Comparison of ENCODE assay signal across 18 cellular contexts in the genomic region with DNA sequence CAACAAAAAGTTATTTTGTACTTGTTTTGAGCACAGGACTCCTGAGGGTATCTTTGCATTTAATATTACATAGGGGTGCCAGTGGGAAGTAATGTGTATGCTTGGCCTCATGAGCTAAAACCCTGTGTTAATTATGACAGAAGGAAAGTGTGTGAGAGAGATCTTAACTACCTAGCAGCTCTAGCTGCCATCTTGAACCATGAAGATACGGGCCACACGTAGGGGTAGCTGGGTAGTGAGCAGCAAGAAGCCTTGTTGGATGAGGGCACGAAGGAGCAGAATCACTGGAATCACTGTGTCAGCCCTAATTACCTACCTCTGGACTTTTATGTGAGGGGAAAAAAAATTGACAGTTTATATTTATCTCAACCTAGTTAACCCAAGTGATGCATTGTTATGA. TPM values are rescaled to one million over a fixed set of nuclear protein-coding genes. Genes with fewer than 3 reads are reported as not detected.
DNase-seq lines count a peak whose midpoint lies in the region; ATAC-seq and TF ChIP-seq lines count a peak whose summit lies in the region.
"Had no signal": no experiment of that assay in that cellular context is flagged by ENCODE, and none has a peak within 500 bp of the region (broad histone marks: within the 10 kb centered on the region; RNA-seq: fewer than 3 reads in every experiment).

No MANE protein-coding gene starts in this region.

- peak overlapping the region; percentile 79 for H3K27ac Mint-ChIP-seq in activated T-helper 17 cell treated with anti-CD3 and anti-CD28 coated beads, Interleukin-2, amount 50 U/mL, for 72 hours
- H3K27ac Mint-ChIP-seq in immature natural killer cell: peak overlapping the region in 4 of 6 donors; percentile 9 to 60 (median 47)
- H3K27ac Mint-ChIP-seq in stimulated activated memory B cell treated with anti-CD40 and anti-IgM and Interleukin-4, amounts not matched to agents 10 μg/mL and 1 μg/mL and 100 μg/mL, for 72 hours: no peak overlapping the region

- peaks cover 8% of the 10 kb centered on the region for H3K9me3 Mint-ChIP-seq in activated T-helper 17 cell treated with anti-CD3 and anti-CD28 coated beads, Interleukin-2, amount 50 U/mL, for 72 hours
- H3K9me3 Mint-ChIP-seq in immature natural killer cell: peaks cover 8 to 44% (median 23%) of the 10 kb centered on the region in 6 donors
- peaks cover 9% of the 10 kb centered on the region for H3K9me3 Mint-ChIP-seq in stimulated activated memory B cell treated with anti-CD40 and anti-IgM and Interleukin-4, amounts not matched to agents 10 μg/mL and 1 μg/mL and 100 μg/mL, for 72 hours

- peak; percentile 42 for ATAC-seq in Right ventricle myocardium inferior
- ATAC-seq in activated T-helper 17 cell treated with anti-CD3 and anti-CD28 coated beads, Interleukin-2, amount 50 U/mL, for 72 hours (replicated peaks): peak; percentile 53
- ATAC-seq in stimulated activated memory B cell treated with anti-CD40 and anti-IgM and Interleukin-4, amounts not matched to agents 10 μg/mL and 1 μg/mL and 100 μg/mL, for 72 hours: no peak

- H3K36me3 ChIP-seq in left ventricle myocardium inferior: peaks cover 51% of the 10 kb centered on the region

- H3K4me3 Mint-ChIP-seq in activated T-helper 17 cell treated with anti-CD3 and anti-CD28 coated beads, Interleukin-2, amount 50 U/mL, for 72 hours: peak overlapping the region; percentile 6
- H3K4me3 Mint-ChIP-seq in immature natural killer cell: no peak overlapping the region
- H3K4me3 Mint-ChIP-seq in stimulated activated memory B cell treated with anti-CD40 and anti-IgM and Interleukin-4, amounts not matched to agents 10 μg/mL and 1 μg/mL and 100 μg/mL, for 72 hours: peak overlapping the region; percentile 29
- H3K4me3 Mint-ChIP-seq: CD8-positive, alpha-beta memory T cell had no signal

- no peaks in the 10 kb centered on the region for H3K27me3 Mint-ChIP-seq in activated T-helper 17 cell treated with anti-CD3 and anti-CD28 coated beads, Interleukin-2, amount 50 U/mL, for 72 hours
- peaks cover 0 to 8% (median 7%) of the 10 kb centered on the region in 3 donors for H3K27me3 Mint-ChIP-seq in immature natural killer cell (ENCODE audit: low read depth in 3 of 3)
- H3K27me3 Mint-ChIP-seq in stimulated activated memory B cell treated with anti-CD40 and anti-IgM and Interleukin-4, amounts not matched to agents 10 μg/mL and 1 μg/mL and 100 μg/mL, for 72 hours: no peaks in the 10 kb centered on the region
- H3K27me3 Mint-ChIP-seq: CD8-positive, alpha-beta memory T cell had no signal

- H3K27me3 ChIP-seq in left ventricle myocardium inferior (ENCODE audit: low read depth): no peaks in the 10 kb centered on the region

- H3K9me3 ChIP-seq in left ventricle myocardium inferior (replicated peaks): peaks cover 53% of the 10 kb centered on the region

- H3K36me3 Mint-ChIP-seq in activated T-helper 17 cell treated with anti-CD3 and anti-CD28 coated beads, Interleukin-2, amount 50 U/mL, for 72 hours (ENCODE audit: low read depth): peaks cover 72% of the 10 kb centered on the region
- H3K36me3 Mint-ChIP-seq in immature natural killer cell: peaks cover 25 to 49% (median 33%) of the 10 kb centered on the region in 3 donors
- peaks cover 43% of the 10 kb centered on the region for H3K36me3 Mint-ChIP-seq in stimulated activated memory B cell treated with anti-CD40 and anti-IgM and Interleukin-4, amounts not matched to agents 10 μg/mL and 1 μg/mL and 100 μg/mL, for 72 hours

- H3K4me3 ChIP-seq in left ventricle myocardium inferior: no peak overlapping the region

- peaks cover 14% of the 10 kb centered on the region for H3K4me1 Mint-ChIP-seq in activated T-helper 17 cell treated with anti-CD3 and anti-CD28 coated beads, Interleukin-2, amount 50 U/mL, for 72 hours
- peaks cover 4 to 32% of the 10 kb centered on the region in 2 donors for H3K4me1 Mint-ChIP-seq in immature natural killer cell
- H3K4me1 Mint-ChIP-seq in stimulated activated memory B cell treated with anti-CD40 and anti-IgM and Interleukin-4, amounts not matched to agents 10 μg/mL and 1 μg/mL and 100 μg/mL, for 72 hours: peaks cover 38% of the 10 kb centered on the region

- no peak for TF ChIP-seq CTCF in left ventricle myocardium inferior (IDR thresholded peaks at IDR 0.05; ENCODE audit: borderline replicate concordance)

- H3K27ac ChIP-seq in left ventricle myocardium inferior (replicated peaks): no peak overlapping the region

- intact Hi-C loops in Right ventricle myocardium inferior (cut with DNase I) (no loop called here), left ventricle myocardium inferior (cut with micrococcal nuclease) (no loop called here)

- DNase-seq in Right ventricle myocardium inferior (ENCODE audit: missing footprints) (no peak), left ventricle myocardium inferior (no peak), immature natural killer cell (no peak), GF-D8 (lab: John Stamatoyannopoulos, UW) (no peak), GM19240 (ENCODE audit: insufficient read length, low spot score) (no peak)
- DNase-seq in activated CD8-positive, alpha-beta memory T cell treated with anti-CD3 and anti-CD28 coated beads for 24 hours: no peak
- DNase-seq: 8988T; CD8-positive, alpha-beta memory T cell; GDM1; KG1; NCI-H1048; NCI-H1436 treated with DMSO at 0.1 percent for 48 hours; NCI-H2029 treated with DMSO at 0.1 percent for 48 hours; NCI-H2171 treated with DMSO at 0.1 percent for 48 hours; NCI-H446 treated with DMSO at 0.1 percent for 48 hours; OCI-M1 had no signal

- peaks cover 12% of the 10 kb centered on the region for H3K4me1 ChIP-seq in left ventricle myocardium inferior

RNA-seq across cellular contexts. Expression of a gene that starts 15.4 kb away (rescaled TPM):
- total RNA-seq in Right ventricle myocardium inferior (6.2 TPM), left ventricle myocardium inferior (5.4 TPM)
- 10 to 100 TPM; 10.8 to 22.7 TPM for total RNA-seq in activated T-helper 17 cell treated with anti-CD3 and anti-CD28 coated beads, Interleukin-2, amount 50 U/mL, for 72 hours
- polyA plus RNA-seq in immature natural killer cell: 10 to 100 TPM; 13.5 to 37.4 (median 19.8) TPM

RNA-seq across cellular contexts. Expression of a gene that starts 51.6 kb away (rescaled TPM):
- total RNA-seq in Right ventricle myocardium inferior (218 TPM), left ventricle myocardium inferior (238 TPM)
- total RNA-seq in activated T-helper 17 cell treated with anti-CD3 and anti-CD28 coated beads, Interleukin-2, amount 50 U/mL, for 72 hours: 100 to 1,000 TPM; 224 to 559 TPM
- 100 to 1,000 TPM; 167 to 262 (median 242) TPM for polyA plus RNA-seq in immature natural killer cell

Comparison
In these comparisons a context has a peak if more than half of its experiments do, and no peak if none do; other contexts are left out.
1. H3K4me3 Mint-ChIP-seq: peak in activated T-helper 17 cell treated with anti-CD3 and anti-CD28 coated beads, Interleukin-2, amount 50 U/mL, for 72 hours (single experiment) and stimulated activated memory B cell treated with anti-CD40 and anti-IgM and Interleukin-4, amounts not matched to agents 10 μg/mL and 1 μg/mL and 100 μg/mL, for 72 hours (single experiment); none in immature natural killer cell (0 of 5).